Comparison of ENCODE assay signal across 1 cellular context in the genomic region with DNA sequence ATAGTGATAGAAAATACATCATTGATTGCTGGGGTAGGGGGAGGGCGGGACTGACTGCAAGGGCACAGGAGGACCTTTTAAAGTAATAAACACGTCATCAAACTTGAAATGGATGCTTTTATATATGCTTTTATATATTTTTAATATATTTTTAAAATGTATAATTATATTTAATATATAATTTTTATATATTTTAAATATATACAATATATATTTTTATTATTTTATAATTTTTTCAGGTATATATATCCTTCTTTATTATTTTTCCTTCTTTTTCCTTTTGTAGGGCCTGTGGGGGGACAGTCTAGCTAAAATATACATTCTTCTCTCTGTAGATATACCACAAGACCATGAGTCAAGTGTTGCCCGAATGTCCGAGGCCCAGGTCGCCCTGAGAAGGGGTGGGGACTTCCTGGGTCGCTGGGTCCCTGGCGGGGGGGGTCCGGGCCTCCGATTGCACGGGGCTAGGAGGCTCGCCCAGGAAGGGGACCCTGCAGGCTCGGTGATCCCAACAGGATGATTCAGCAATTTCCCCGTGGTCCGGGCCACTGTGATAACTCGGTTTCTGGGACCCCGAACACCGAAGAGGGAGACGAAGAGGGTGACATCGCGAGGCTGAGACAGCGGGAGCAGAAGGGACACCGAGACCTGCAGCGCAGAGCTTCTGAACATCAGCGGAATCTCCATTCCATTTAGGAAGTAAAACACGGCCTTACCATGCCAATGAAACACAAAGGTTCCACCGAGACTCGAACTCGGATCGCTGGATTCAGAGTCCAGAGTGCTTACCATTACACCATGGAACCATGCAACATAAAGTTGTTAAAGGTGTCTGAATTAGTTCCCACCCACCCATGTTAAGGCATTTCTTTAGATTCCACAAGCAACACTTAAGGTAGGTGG.
TF ChIP-seq lines count a peak whose summit lies in the region.

No MANE protein-coding gene starts in this region.

TF ChIP-seq in K562, 482 proteins besides CTCF, POLR2A, EP300 and RAD21 (continued from another document and continues in another):
- TF ChIP-seq NR0B1 (IDR thresholded peaks at IDR 0.05; ENCODE audit: partially characterized antibody) = no peak
- TF ChIP-seq CEBPG (CRISPR knock-in tag; IDR thresholded peaks at IDR 0.05) = no peak
- no peak for TF ChIP-seq CEBPG (tag; conservative IDR thresholded peaks at IDR 0.05 in 1 of 2, IDR thresholded peaks at IDR 0.05 in 1 of 2)
- TF ChIP-seq, protein P1, sequence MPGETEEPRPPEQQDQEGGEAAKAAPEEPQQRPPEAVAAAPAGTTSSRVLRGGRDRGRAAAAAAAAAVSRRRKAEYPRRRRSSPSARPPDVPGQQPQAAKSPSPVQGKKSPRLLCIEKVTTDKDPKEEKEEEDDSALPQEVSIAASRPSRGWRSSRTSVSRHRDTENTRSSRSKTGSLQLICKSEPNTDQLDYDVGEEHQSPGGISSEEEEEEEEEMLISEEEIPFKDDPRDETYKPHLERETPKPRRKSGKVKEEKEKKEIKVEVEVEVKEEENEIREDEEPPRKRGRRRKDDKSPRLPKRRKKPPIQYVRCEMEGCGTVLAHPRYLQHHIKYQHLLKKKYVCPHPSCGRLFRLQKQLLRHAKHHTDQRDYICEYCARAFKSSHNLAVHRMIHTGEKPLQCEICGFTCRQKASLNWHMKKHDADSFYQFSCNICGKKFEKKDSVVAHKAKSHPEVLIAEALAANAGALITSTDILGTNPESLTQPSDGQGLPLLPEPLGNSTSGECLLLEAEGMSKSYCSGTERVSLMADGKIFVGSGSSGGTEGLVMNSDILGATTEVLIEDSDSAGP (CRISPR knock-in tag; IDR thresholded peaks at IDR 0.05) = no peak
- no peak for TF ChIP-seq HMG20A (CRISPR knock-in tag; conservative IDR thresholded peaks at IDR 0.05)
- no peak for TF ChIP-seq ZNF609 (CRISPR knock-in tag; IDR thresholded peaks at IDR 0.05; ENCODE audit: borderline replicate concordance)
- TF ChIP-seq NBN (IDR thresholded peaks at IDR 0.05; ENCODE audit: low read depth) = peak; percentile 96
- TF ChIP-seq RFX7 (CRISPR knock-in tag; IDR thresholded peaks at IDR 0.05) = no peak
- TF ChIP-seq PRDM10 (IDR thresholded peaks at IDR 0.05; ENCODE audit: partially characterized antibody) = peak; percentile 62
- TF ChIP-seq TRIM28 (IDR thresholded peaks at IDR 0.05) = peak; percentile 75; the same call in 1 of the 2 replicates
- no peak for TF ChIP-seq IFI16 (CRISPR knock-in tag; IDR thresholded peaks at IDR 0.05)
- TF ChIP-seq SRSF3 (IDR thresholded peaks at IDR 0.05; ENCODE audit: insufficient read depth, low read length) = 0 out of 2 replicates have a peak, but pooled peaks have one; percentile 35
- no peak for TF ChIP-seq HDAC6 (IDR thresholded peaks at IDR 0.05; ENCODE audit: low read depth, low read length)
- TF ChIP-seq DACH1 (IDR thresholded peaks at IDR 0.05; ENCODE audit: partially characterized antibody) = no peak
- no peak for TF ChIP-seq ZNF512 (tag; IDR thresholded peaks at IDR 0.05)
- peak; percentile 55; the same call in 1 of the 2 replicates for TF ChIP-seq ESRRA (IDR thresholded peaks at IDR 0.05; ENCODE audit: borderline replicate concordance, low read depth)
- no peak for TF ChIP-seq ZNF511 (CRISPR knock-in tag; IDR thresholded peaks at IDR 0.05)
- no peak for TF ChIP-seq ESRRB (CRISPR knock-in tag; IDR thresholded peaks at IDR 0.05; ENCODE audit: borderline replicate concordance)
- no peak for TF ChIP-seq RBM15 (IDR thresholded peaks at IDR 0.05; ENCODE audit: insufficient read depth, low read length)
- TF ChIP-seq NFYB (IDR thresholded peaks at IDR 0.05; ENCODE audit: extremely low read depth, insufficient read length) = no peak
- TF ChIP-seq, protein P2, sequence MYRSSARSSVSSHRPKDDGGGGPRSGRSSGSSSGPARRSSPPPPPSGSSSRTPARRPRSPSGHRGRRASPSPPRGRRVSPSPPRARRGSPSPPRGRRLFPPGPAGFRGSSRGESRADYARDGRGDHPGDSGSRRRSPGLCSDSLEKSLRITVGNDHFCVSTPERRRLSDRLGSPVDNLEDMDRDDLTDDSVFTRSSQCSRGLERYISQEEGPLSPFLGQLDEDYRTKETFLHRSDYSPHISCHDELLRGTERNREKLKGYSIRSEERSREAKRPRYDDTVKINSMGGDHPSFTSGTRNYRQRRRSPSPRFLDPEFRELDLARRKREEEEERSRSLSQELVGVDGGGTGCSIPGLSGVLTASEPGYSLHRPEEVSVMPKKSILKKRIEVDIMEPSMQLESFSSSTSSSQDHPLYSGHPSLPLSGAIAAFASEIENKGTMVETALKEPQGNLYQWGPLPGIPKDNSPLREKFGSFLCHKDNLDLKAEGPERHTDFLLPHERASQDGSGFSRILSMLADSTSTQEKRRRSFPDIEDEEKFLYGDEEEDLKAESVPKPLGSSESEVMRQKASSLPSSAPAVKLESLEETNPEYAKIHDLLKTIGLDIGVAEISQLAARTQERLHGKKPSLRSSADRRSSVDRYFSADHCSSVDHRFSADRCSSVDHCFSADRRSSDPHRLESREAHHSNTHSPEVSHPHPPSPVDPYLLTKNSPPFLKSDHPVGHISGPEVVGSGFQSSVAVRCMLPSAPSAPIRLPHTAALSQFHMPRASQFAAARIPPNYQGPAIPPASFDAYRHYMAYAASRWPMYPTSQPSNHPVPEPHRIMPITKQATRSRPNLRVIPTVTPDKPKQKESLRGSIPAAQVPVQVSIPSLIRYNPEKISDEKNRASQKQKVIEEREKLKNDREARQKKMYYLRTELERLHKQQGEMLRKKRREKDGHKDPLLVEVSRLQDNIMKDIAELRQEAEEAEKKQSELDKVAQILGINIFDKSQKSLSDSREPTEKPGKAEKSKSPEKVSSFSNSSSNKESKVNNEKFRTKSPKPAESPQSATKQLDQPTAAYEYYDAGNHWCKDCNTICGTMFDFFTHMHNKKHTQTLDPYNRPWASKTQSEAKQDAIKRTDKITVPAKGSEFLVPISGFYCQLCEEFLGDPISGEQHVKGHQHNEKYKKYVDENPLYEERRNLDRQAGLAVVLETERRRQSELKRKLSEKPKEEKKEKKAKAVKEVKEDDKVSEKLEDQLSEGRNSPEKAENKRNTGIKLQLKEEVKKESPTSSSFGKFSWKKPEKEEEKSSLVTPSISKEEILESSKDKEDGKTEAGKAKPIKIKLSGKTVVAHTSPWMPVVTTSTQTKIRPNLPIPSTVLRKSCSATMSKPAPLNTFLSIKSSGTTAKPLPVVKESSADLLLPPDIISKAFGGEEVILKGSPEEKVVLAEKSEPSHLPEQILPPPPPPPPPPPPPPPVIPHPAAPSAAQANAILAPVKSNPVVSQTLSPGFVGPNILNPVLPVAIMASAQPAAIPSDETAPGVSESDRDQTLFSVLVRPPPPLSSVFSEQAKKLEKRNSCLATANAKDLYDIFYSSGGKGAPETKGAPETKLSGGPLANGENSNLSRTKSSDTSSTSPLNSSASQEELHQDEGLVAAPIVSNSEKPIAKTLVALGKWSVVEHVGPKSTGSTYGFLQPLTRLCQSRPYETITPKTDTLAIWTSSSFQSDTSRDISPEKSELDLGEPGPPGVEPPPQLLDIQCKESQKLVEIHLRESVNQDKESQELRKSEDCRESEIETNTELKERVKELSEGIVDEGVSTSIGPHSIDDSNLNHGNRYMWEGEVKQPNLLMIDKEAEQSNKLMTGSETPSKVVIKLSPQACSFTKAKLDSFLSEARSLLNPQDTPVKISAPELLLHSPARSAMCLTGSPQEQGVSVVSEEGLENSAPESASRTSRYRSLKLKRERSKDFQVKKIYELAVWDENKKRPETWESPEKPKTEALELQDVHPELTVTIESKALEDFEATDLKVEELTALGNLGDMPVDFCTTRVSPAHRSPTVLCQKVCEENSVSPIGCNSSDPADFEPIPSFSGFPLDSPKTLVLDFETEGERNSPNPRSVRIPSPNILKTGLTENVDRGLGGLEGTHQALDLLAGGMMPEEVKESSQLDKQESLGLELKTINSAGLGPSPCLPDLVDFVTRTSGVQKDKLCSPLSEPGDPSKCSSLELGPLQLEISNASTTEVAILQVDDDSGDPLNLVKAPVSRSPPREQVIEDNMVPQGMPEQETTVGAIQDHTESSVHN (IDR thresholded peaks at IDR 0.05; ENCODE audit: borderline replicate concordance in 1 of 2, low read depth in 1 of 2) = no peak
- TF ChIP-seq HNRNPLL (IDR thresholded peaks at IDR 0.05; ENCODE audit: low read depth, low read length, poor library complexity, severe bottlenecking) = no peak
- no peak for TF ChIP-seq ZFP30 (CRISPR knock-in tag; IDR thresholded peaks at IDR 0.05; ENCODE audit: borderline replicate concordance)
- no peak for TF ChIP-seq NR4A1 (CRISPR knock-in tag; IDR thresholded peaks at IDR 0.05)
- TF ChIP-seq NR4A1 (tag; IDR thresholded peaks at IDR 0.05) = no peak
